Comparison of ENCODE assay signal across 8 cellular contexts in genomic region chr12:6699989-6700645, GRCh38. TPM values are rescaled to one million over a fixed set of nuclear protein-coding genes. Genes with fewer than 3 reads are reported as not detected.
A peak's percentile ranks its signal among the peaks of the same experiment; 100 is the strongest.
DNase-seq lines count a peak whose midpoint lies in the region; ATAC-seq and TF ChIP-seq lines count a peak whose summit lies in the region.

No MANE protein-coding gene starts in this region.

- H3K4me3 Mint-ChIP-seq in naive thymus-derived CD8-positive, alpha-beta T cell: peak overlapping the region; percentile 57 to 87 (median 70)

- ATAC-seq in naive thymus-derived CD8-positive, alpha-beta T cell: peak; percentile 62 to 65
- no peak for ATAC-seq in HG03457 (IDR thresholded peaks at IDR 0.05; ENCODE audit: unreplicated experiment)
- ATAC-seq in GM18861 (IDR thresholded peaks at IDR 0.05; ENCODE audit: unreplicated experiment): no peak
- no peak for ATAC-seq in HG03095 (IDR thresholded peaks at IDR 0.05; ENCODE audit: unreplicated experiment)

- H3K9me3 Mint-ChIP-seq in naive thymus-derived CD8-positive, alpha-beta T cell: no peaks in the 10 kb centered on the region

- POLR2A ChIA-PET in SK-N-SH (lab: Yijun Ruan, JAX): interaction anchor here (0.9 to 3.1 kb wide), 4 partner anchors 11 to 66 kb away, joined by 3 to 38 read pairs (median 13); partner anchors contain the start of genes COPS7A, PTMS and ZNF384
- POLR2A ChIA-PET in naive thymus-derived CD8-positive, alpha-beta T cell (lab: Charles Lee): interaction anchor here (0.6 to 1.4 kb wide), 4 partner anchors 8 to 72 kb away, joined by 3 to 9 read pairs (median 3); partner anchors contain the start of gene ZNF384

- peaks cover 0 to 9% (median 0%) of the 10 kb centered on the region in 3 donors for H3K36me3 Mint-ChIP-seq in naive thymus-derived CD8-positive, alpha-beta T cell

- no peaks in the 10 kb centered on the region for H3K9me3 ChIP-seq in SK-N-SH
- no peaks in the 10 kb centered on the region for H3K9me3 ChIP-seq in effector memory CD4-positive, alpha-beta T cell (ENCODE audit: control insufficient read depth, low read length)

- H3K4me1 ChIP-seq in SK-N-SH (ENCODE audit: control insufficient read depth in 1 of 2, insufficient read depth in 2 of 2, low read depth in 1 of 2, low read length in 1 of 2): peaks cover 6 to 13% of the 10 kb centered on the region in 2 experiments; a peak in 2 of 4 replicates
- H3K4me1 ChIP-seq in effector memory CD4-positive, alpha-beta T cell (ENCODE audit: control insufficient read depth, insufficient read depth, low read length, poor library complexity, severe bottlenecking): peaks cover 17% of the 10 kb centered on the region

- no peak overlapping the region for H3K27ac Mint-ChIP-seq in naive thymus-derived CD8-positive, alpha-beta T cell

- TF ChIP-seq CTCF in GM06990 (IDR thresholded peaks at IDR 0.05; ENCODE audit: insufficient read depth, low read length, poor library complexity, severe bottlenecking) (no peak), SK-N-SH (IDR thresholded peaks at IDR 0.05) (no peak)

- H4K20me1 ChIP-seq in SK-N-SH (ENCODE audit: insufficient read depth): no peaks in the 10 kb centered on the region

- H3K4me1 Mint-ChIP-seq in naive thymus-derived CD8-positive, alpha-beta T cell: peaks cover 15 to 42% (median 32%) of the 10 kb centered on the region in 4 donors

- H3K36me3 ChIP-seq in GM06990 (ENCODE audit: control insufficient read depth, insufficient read depth, low read length) (no peaks in the 10 kb centered on the region), SK-N-SH (replicated peaks in 1 of 2; ENCODE audit: control insufficient read depth in 1 of 2, insufficient read depth in 2 of 2, low read length in 1 of 2) (peaks cover 0 to 15% of the 10 kb centered on the region in 2 experiments)
- H3K36me3 ChIP-seq in effector memory CD4-positive, alpha-beta T cell (ENCODE audit: control insufficient read depth, insufficient read depth, low read length): no peaks in the 10 kb centered on the region

- peak overlapping the region; percentile 85 for H3K9ac ChIP-seq in SK-N-SH

- peak overlapping the region; percentile 81; the same call in 1 of the 2 replicates for H2AFZ ChIP-seq in SK-N-SH (ENCODE audit: low read depth)

- TF ChIP-seq EP300 in SK-N-SH (IDR thresholded peaks at IDR 0.05; ENCODE audit: borderline replicate concordance in 1 of 2, low read depth in 1 of 2, low read length in 1 of 2): no peak

- DNase-seq in GM06990 (ENCODE audit: extremely low read depth, insufficient read length) (no peak), SK-N-SH (peak; percentile 86), HT-29 (ENCODE audit: low spot score) (no peak)
- DNase-seq in effector memory CD4-positive, alpha-beta T cell: no peak
- peak in 2 of 10 donors; percentile 8 to 11 for DNase-seq in naive thymus-derived CD8-positive, alpha-beta T cell

- CTCF ChIA-PET in SK-N-SH (lab: Yijun Ruan, JAX): interaction anchor here (0.8 to 2.7 kb wide), 5 partner anchors 11 to 170 kb away, joined by 3 to 13 read pairs (median 3); partner anchors contain the start of gene MLF2

- H3K27me3 ChIP-seq in GM06990 (replicated peaks; ENCODE audit: control insufficient read depth, insufficient read depth, low read length): peaks cover 1% of the 10 kb centered on the region
- no peaks in the 10 kb centered on the region for H3K27me3 ChIP-seq in SK-N-SH (ENCODE audit: insufficient read depth)
- peaks cover 15% of the 10 kb centered on the region for H3K27me3 ChIP-seq in effector memory CD4-positive, alpha-beta T cell (replicated peaks; ENCODE audit: control insufficient read depth, insufficient read depth, low read length, poor library complexity, severe bottlenecking)

- peak overlapping the region; percentile 38 for H3K4me3 ChIP-seq in GM06990 (replicated peaks; ENCODE audit: low read depth, low read length)
- H3K4me3 ChIP-seq in SK-N-SH (ENCODE audit: low read depth in 2 of 2, low read length in 1 of 2): peak overlapping the region; percentile 74 to 80
- H3K4me3 ChIP-seq in effector memory CD4-positive, alpha-beta T cell (ENCODE audit: insufficient read depth, low read depth, low read length, poor library complexity, severe bottlenecking): peak overlapping the region; percentile 66

- WGBS in SK-N-SH (ENCODE audit: low lambda C conversion rate): 2% methylated on average over 28 of the region's 65 CpGs

- H3K4me2 ChIP-seq in SK-N-SH: peak overlapping the region; percentile 98

- no peaks in the 10 kb centered on the region for H3K9me2 ChIP-seq in SK-N-SH

- no peak for TF ChIP-seq RAD21 in SK-N-SH (IDR thresholded peaks at IDR 0.05; ENCODE audit: low read length)

- H3F3A ChIP-seq in SK-N-SH (replicated peaks; ENCODE audit: insufficient read depth): peaks cover 12% of the 10 kb centered on the region

- peak overlapping the region in 1 of 2 experiments; percentile 80; a peak in 2 of 4 replicates for H3K27ac ChIP-seq in SK-N-SH (ENCODE audit: low read depth in 2 of 2, low read length in 1 of 2)
- peak overlapping the region; percentile 11 for H3K27ac ChIP-seq in effector memory CD4-positive, alpha-beta T cell (ENCODE audit: insufficient read depth, low read length, poor library complexity, severe bottlenecking)

- peaks cover 26 to 57% (median 47%) of the 10 kb centered on the region in 5 donors for H3K27me3 Mint-ChIP-seq in naive thymus-derived CD8-positive, alpha-beta T cell

- peaks cover 11% of the 10 kb centered on the region for H3K79me2 ChIP-seq in SK-N-SH (ENCODE audit: insufficient read depth)

TF ChIP-seq in SK-N-SH, 30 proteins besides CTCF, POLR2A, EP300 and RAD21 (continues in another document):
- TF ChIP-seq NRF1 (IDR thresholded peaks at IDR 0.05; ENCODE audit: low read depth, low read length) (no peak), FOSL2 (IDR thresholded peaks at IDR 0.05; ENCODE audit: borderline replicate concordance, low read depth) (no peak), POLR2AphosphoS5 (IDR thresholded peaks at IDR 0.05; ENCODE audit: low read depth, low read length) (no peak), USF2 (IDR thresholded peaks at IDR 0.05; ENCODE audit: borderline replicate concordance, low read depth, low read length) (no peak), RFX5 (IDR thresholded peaks at IDR 0.05; ENCODE audit: low read length) (no peak), TAF1 (IDR thresholded peaks at IDR 0.05; ENCODE audit: borderline replicate concordance, low read depth, low read length) (no peak), YY1 (IDR thresholded peaks at IDR 0.05; ENCODE audit: low read depth) (no peak), SMC3 (IDR thresholded peaks at IDR 0.05; ENCODE audit: low read depth, low read length) (no peak), TCF12 (IDR thresholded peaks at IDR 0.05) (no peak), GABPA (IDR thresholded peaks at IDR 0.05; ENCODE audit: low read depth) (no peak)

RNA-seq across cellular contexts. Expression of gene PIANP, which starts 0.5 kb away (rescaled TPM):
- polyA plus RNA-seq in SK-N-SH (2012; rRNA removed): 5.9 and 9.9 TPM in 2 replicates
- polyA plus RNA-seq in SK-N-SH (2012; cell fraction: cytosol; rRNA removed): 9.0 and 13.5 TPM in 2 replicates
- 26.9 and 28.4 TPM in 2 replicates for polyA plus RNA-seq in SK-N-SH (2012; cell fraction: nucleus; rRNA removed)
- total RNA-seq in naive thymus-derived CD8-positive, alpha-beta T cell: 1 to 10 TPM in 1 of 2 experiments, under 1 TPM in 1; 0.41 to 1.2 TPM
- polyA plus RNA-seq in naive thymus-derived CD8-positive, alpha-beta T cell: under 1 TPM in 2 of 3 donors, not detected in 1; 0.06 to 0.30 TPM
- not detected in 2 replicates for total RNA-seq in HT-29 (2014; rRNA removed; shearing (Covaris generic))

RNA-seq across cellular contexts. Expression of gene ZNF384, which starts 10.9 kb away (rescaled TPM):
- 64.9 and 80.4 TPM in 2 replicates for polyA plus RNA-seq in SK-N-SH (2012; rRNA removed)
- polyA plus RNA-seq in SK-N-SH (2012; cell fraction: cytosol; rRNA removed): 32.4 and 44.0 TPM in 2 replicates
- polyA plus RNA-seq in SK-N-SH (2012; cell fraction: nucleus; rRNA removed): 222 and 232 TPM in 2 replicates
- 10 to 100 TPM; 90.5 to 94.8 TPM for total RNA-seq in naive thymus-derived CD8-positive, alpha-beta T cell
- 10 to 100 TPM; 17.6 to 39.6 (median 26.3) TPM for polyA plus RNA-seq in naive thymus-derived CD8-positive, alpha-beta T cell
- total RNA-seq in HT-29 (2014; rRNA removed; shearing (Covaris generic)): 23.9 and 42.5 TPM in 2 replicates

RNA-seq across cellular contexts. Expression of gene COPS7A, which starts 23.7 kb away (rescaled TPM):
- polyA plus RNA-seq in SK-N-SH (2012; rRNA removed): 191 and 231 TPM in 2 replicates
- 134 and 163 TPM in 2 replicates for polyA plus RNA-seq in SK-N-SH (2012; cell fraction: cytosol; rRNA removed)
- 340 and 362 TPM in 2 replicates for polyA plus RNA-seq in SK-N-SH (2012; cell fraction: nucleus; rRNA removed)
- 10 to 100 TPM; 27.0 to 35.4 TPM for total RNA-seq in naive thymus-derived CD8-positive, alpha-beta T cell
- polyA plus RNA-seq in naive thymus-derived CD8-positive, alpha-beta T cell: 10 to 100 TPM; 34.9 to 42.4 (median 36.2) TPM
- total RNA-seq in HT-29 (2014; rRNA removed; shearing (Covaris generic)): 103 and 108 TPM in 2 replicates

RNA-seq across cellular contexts. Expression of gene ING4, which starts 37.2 kb away (rescaled TPM):
- 96.5 and 163 TPM in 2 replicates for polyA plus RNA-seq in SK-N-SH (2012; rRNA removed)
- polyA plus RNA-seq in SK-N-SH (2012; cell fraction: cytosol; rRNA removed): 108 and 110 TPM in 2 replicates
- 252 and 353 TPM in 2 replicates for polyA plus RNA-seq in SK-N-SH (2012; cell fraction: nucleus; rRNA removed)
- 10 to 100 TPM; 81.2 to 90.6 TPM for total RNA-seq in naive thymus-derived CD8-positive, alpha-beta T cell
- polyA plus RNA-seq in naive thymus-derived CD8-positive, alpha-beta T cell: 10 to 100 TPM; 89.5 to 99.6 (median 90.6) TPM
- 25.1 and 27.4 TPM in 2 replicates for total RNA-seq in HT-29 (2014; rRNA removed; shearing (Covaris generic))

RNA-seq across cellular contexts. Expression of gene MLF2, which starts 52.8 kb away (rescaled TPM):
- polyA plus RNA-seq in SK-N-SH (2012; rRNA removed): 535 and 624 TPM in 2 replicates
- polyA plus RNA-seq in SK-N-SH (2012; cell fraction: cytosol; rRNA removed): 310 and 447 TPM in 2 replicates
- 217 and 351 TPM in 2 replicates for polyA plus RNA-seq in SK-N-SH (2012; cell fraction: nucleus; rRNA removed)
- total RNA-seq in naive thymus-derived CD8-positive, alpha-beta T cell: 10 to 100 TPM; 87.6 to 98.9 TPM
- polyA plus RNA-seq in naive thymus-derived CD8-positive, alpha-beta T cell: 100 to 1,000 TPM in 2 of 3 donors, 10 to 100 TPM in 1; 98.5 to 133 (median 126) TPM
- total RNA-seq in HT-29 (2014; rRNA removed; shearing (Covaris generic)): 383 and 384 TPM in 2 replicates

Comparison
In these comparisons a context has a peak if more than half of its experiments do, and no peak if none do; other contexts are left out.
1. ATAC-seq: peak in naive thymus-derived CD8-positive, alpha-beta T cell (2 of 2); none in HG03457 (single experiment), GM18861 (single experiment) and HG03095 (single experiment).
2. Peak in every context shown above with its lines, with median percentiles within 50 percentile points of each other: H3K4me3 ChIP-seq.